1 cellular context compared by ENCODE assay signal in the genomic region with DNA sequence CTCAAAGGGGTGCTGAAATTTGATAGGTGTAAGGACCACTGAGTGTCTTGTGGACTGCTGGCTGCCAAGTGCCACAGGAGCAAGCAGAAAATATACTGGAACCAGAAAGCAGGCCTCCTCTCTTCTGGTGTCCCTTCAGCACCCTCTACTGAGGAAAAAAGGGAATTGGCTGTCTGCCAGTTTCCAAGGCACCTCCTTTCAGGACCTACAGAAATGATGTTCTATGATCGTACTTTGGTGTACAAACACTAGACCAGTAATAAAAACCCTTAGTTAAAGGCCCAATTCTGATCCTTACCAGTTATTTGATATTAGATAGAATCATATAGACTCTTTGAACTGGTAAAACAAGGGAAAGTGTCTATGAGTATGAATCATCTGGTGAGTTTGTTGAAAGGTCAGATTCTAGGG.
TF ChIP-seq lines count a peak whose summit lies in the region.

No MANE protein-coding gene starts in this region.

TF ChIP-seq in HEK293, 187 proteins besides CTCF, POLR2A, EP300 and RAD21 (continued from another document):
- TF ChIP-seq ZNF114 (tag by site-specific recombination; IDR thresholded peaks at IDR 0.05), result no peak
- TF ChIP-seq ZNF23 (tag by site-specific recombination; IDR thresholded peaks at IDR 0.05; ENCODE audit: borderline replicate concordance), result no peak
- peak; percentile 94 for TF ChIP-seq ZNF561 (tag by site-specific recombination; IDR thresholded peaks at IDR 0.05; ENCODE audit: borderline replicate concordance)
- TF ChIP-seq, protein P1, sequence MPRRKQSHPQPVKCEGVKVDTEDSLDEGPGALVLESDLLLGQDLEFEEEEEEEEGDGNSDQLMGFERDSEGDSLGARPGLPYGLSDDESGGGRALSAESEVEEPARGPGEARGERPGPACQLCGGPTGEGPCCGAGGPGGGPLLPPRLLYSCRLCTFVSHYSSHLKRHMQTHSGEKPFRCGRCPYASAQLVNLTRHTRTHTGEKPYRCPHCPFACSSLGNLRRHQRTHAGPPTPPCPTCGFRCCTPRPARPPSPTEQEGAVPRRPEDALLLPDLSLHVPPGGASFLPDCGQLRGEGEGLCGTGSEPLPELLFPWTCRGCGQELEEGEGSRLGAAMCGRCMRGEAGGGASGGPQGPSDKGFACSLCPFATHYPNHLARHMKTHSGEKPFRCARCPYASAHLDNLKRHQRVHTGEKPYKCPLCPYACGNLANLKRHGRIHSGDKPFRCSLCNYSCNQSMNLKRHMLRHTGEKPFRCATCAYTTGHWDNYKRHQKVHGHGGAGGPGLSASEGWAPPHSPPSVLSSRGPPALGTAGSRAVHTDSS (tag by site-specific recombination; IDR thresholded peaks at IDR 0.05), result no peak
- TF ChIP-seq ZSCAN30 (tag by site-specific recombination; IDR thresholded peaks at IDR 0.05), result no peak
- TF ChIP-seq ZNF112 (tag by site-specific recombination; IDR thresholded peaks at IDR 0.05), result no peak
- TF ChIP-seq GFI1B (tag by site-specific recombination; IDR thresholded peaks at IDR 0.05), result no peak
- no peak for TF ChIP-seq ZNF292 (tag by site-specific recombination; IDR thresholded peaks at IDR 0.05; ENCODE audit: borderline replicate concordance, low read depth)
- TF ChIP-seq, protein P2, sequence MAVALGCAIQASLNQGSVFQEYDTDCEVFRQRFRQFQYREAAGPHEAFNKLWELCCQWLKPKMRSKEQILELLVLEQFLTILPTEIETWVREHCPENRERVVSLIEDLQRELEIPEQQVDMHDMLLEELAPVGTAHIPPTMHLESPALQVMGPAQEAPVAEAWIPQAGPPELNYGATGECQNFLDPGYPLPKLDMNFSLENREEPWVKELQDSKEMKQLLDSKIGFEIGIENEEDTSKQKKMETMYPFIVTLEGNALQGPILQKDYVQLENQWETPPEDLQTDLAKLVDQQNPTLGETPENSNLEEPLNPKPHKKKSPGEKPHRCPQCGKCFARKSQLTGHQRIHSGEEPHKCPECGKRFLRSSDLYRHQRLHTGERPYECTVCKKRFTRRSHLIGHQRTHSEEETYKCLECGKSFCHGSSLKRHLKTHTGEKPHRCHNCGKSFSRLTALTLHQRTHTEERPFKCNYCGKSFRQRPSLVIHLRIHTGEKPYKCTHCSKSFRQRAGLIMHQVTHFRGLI (tag by site-specific recombination; IDR thresholded peaks at IDR 0.05), result no peak
- TF ChIP-seq ZNF610 (tag by site-specific recombination; IDR thresholded peaks at IDR 0.05; ENCODE audit: borderline replicate concordance), result no peak
- TF ChIP-seq ZNF777 (tag by site-specific recombination; IDR thresholded peaks at IDR 0.05; ENCODE audit: borderline replicate concordance), result no peak
- TF ChIP-seq MZF1 (tag by site-specific recombination; IDR thresholded peaks at IDR 0.05; ENCODE audit: borderline replicate concordance), result no peak; the same call in 1 of the 2 replicates
- TF ChIP-seq ZNF341 (tag by site-specific recombination; IDR thresholded peaks at IDR 0.05; ENCODE audit: low read depth), result no peak
- TF ChIP-seq ZNF660 (tag by site-specific recombination; IDR thresholded peaks at IDR 0.05), result peak; percentile 98
- TF ChIP-seq ZNF76 (tag by site-specific recombination; IDR thresholded peaks at IDR 0.05; ENCODE audit: borderline replicate concordance, low read depth), result no peak
- TF ChIP-seq OSR2 (tag by site-specific recombination; IDR thresholded peaks at IDR 0.05), result no peak
- TF ChIP-seq, protein P3, sequence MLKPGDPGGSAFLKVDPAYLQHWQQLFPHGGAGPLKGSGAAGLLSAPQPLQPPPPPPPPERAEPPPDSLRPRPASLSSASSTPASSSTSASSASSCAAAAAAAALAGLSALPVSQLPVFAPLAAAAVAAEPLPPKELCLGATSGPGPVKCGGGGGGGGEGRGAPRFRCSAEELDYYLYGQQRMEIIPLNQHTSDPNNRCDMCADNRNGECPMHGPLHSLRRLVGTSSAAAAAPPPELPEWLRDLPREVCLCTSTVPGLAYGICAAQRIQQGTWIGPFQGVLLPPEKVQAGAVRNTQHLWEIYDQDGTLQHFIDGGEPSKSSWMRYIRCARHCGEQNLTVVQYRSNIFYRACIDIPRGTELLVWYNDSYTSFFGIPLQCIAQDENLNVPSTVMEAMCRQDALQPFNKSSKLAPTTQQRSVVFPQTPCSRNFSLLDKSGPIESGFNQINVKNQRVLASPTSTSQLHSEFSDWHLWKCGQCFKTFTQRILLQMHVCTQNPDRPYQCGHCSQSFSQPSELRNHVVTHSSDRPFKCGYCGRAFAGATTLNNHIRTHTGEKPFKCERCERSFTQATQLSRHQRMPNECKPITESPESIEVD (tag by site-specific recombination; IDR thresholded peaks at IDR 0.05), result peak; percentile 46; the same call in 1 of the 2 replicates
- TF ChIP-seq, protein P4, sequence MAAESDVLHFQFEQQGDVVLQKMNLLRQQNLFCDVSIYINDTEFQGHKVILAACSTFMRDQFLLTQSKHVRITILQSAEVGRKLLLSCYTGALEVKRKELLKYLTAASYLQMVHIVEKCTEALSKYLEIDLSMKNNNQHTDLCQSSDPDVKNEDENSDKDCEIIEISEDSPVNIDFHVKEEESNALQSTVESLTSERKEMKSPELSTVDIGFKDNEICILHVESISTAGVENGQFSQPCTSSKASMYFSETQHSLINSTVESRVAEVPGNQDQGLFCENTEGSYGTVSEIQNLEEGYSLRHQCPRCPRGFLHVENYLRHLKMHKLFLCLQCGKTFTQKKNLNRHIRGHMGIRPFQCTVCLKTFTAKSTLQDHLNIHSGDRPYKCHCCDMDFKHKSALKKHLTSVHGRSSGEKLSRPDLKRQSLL (tag by site-specific recombination; IDR thresholded peaks at IDR 0.05), result no peak
- no peak for TF ChIP-seq HOXD13 (CRISPR knock-in tag; IDR thresholded peaks at IDR 0.05; ENCODE audit: borderline replicate concordance)
- peak; percentile 15; the same call in 1 of the 2 replicates for TF ChIP-seq ZNF394 (tag by site-specific recombination; IDR thresholded peaks at IDR 0.05; ENCODE audit: borderline replicate concordance)
- TF ChIP-seq ZNF302 (tag by site-specific recombination; IDR thresholded peaks at IDR 0.05; ENCODE audit: low read depth), result no peak
- TF ChIP-seq ZNF555 (tag by site-specific recombination; conservative IDR thresholded peaks at IDR 0.05), result no peak
- TF ChIP-seq ZNF664 (tag by site-specific recombination; IDR thresholded peaks at IDR 0.05), result 0 out of 2 replicates have a peak, but pooled peaks have one; percentile 8
- no peak for TF ChIP-seq ZNF501 (tag by site-specific recombination; IDR thresholded peaks at IDR 0.05)
- no peak for TF ChIP-seq ZNF514 (tag by site-specific recombination; IDR thresholded peaks at IDR 0.05)
- TF ChIP-seq ZNF248 (tag by site-specific recombination; IDR thresholded peaks at IDR 0.05), result no peak
- no peak for TF ChIP-seq ZNF146 (tag by site-specific recombination; IDR thresholded peaks at IDR 0.05)
- no peak for TF ChIP-seq ZNF600 (tag by site-specific recombination; IDR thresholded peaks at IDR 0.05)
- no peak for TF ChIP-seq GLIS2 (tag by site-specific recombination; IDR thresholded peaks at IDR 0.05)
- TF ChIP-seq, protein P5, sequence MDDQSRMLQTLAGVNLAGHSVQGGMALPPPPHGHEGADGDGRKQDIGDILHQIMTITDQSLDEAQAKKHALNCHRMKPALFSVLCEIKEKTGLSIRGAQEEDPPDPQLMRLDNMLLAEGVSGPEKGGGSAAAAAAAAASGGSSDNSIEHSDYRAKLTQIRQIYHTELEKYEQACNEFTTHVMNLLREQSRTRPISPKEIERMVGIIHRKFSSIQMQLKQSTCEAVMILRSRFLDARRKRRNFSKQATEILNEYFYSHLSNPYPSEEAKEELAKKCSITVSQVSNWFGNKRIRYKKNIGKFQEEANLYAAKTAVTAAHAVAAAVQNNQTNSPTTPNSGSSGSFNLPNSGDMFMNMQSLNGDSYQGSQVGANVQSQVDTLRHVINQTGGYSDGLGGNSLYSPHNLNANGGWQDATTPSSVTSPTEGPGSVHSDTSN (CRISPR knock-in tag; IDR thresholded peaks at IDR 0.05), result no peak
- TF ChIP-seq ZNF830 (tag by site-specific recombination; IDR thresholded peaks at IDR 0.05; ENCODE audit: low read depth), result 0 out of 2 replicates have a peak, but pooled peaks have one; percentile 13
- peak; percentile 78; the same call in 1 of the 2 replicates for TF ChIP-seq ZNF184 (tag by site-specific recombination; IDR thresholded peaks at IDR 0.05)
- TF ChIP-seq ZNF473 (tag by site-specific recombination; IDR thresholded peaks at IDR 0.05), result no peak
- TF ChIP-seq ZNF404 (tag by site-specific recombination; IDR thresholded peaks at IDR 0.05), result no peak
- TF ChIP-seq, protein P6, sequence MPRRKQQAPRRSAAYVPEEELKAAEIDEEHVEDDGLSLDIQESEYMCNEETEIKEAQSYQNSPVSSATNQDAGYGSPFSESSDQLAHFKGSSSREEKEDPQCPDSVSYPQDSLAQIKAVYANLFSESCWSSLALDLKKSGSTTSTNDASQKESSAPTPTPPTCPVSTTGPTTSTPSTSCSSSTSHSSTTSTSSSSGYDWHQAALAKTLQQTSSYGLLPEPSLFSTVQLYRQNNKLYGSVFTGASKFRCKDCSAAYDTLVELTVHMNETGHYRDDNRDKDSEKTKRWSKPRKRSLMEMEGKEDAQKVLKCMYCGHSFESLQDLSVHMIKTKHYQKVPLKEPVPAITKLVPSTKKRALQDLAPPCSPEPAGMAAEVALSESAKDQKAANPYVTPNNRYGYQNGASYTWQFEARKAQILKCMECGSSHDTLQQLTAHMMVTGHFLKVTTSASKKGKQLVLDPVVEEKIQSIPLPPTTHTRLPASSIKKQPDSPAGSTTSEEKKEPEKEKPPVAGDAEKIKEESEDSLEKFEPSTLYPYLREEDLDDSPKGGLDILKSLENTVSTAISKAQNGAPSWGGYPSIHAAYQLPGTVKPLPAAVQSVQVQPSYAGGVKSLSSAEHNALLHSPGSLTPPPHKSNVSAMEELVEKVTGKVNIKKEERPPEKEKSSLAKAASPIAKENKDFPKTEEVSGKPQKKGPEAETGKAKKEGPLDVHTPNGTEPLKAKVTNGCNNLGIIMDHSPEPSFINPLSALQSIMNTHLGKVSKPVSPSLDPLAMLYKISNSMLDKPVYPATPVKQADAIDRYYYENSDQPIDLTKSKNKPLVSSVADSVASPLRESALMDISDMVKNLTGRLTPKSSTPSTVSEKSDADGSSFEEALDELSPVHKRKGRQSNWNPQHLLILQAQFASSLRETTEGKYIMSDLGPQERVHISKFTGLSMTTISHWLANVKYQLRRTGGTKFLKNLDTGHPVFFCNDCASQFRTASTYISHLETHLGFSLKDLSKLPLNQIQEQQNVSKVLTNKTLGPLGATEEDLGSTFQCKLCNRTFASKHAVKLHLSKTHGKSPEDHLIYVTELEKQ (tag by site-specific recombination; IDR thresholded peaks at IDR 0.05; ENCODE audit: borderline replicate concordance), result no peak
- TF ChIP-seq ZNF560 (tag by site-specific recombination; IDR thresholded peaks at IDR 0.05; ENCODE audit: borderline replicate concordance), result no peak
- peak; percentile 78 for TF ChIP-seq FEZF1 (tag by site-specific recombination; IDR thresholded peaks at IDR 0.05)
- peak; percentile 76; the same call in 1 of the 2 replicates for TF ChIP-seq ZNF626 (tag by site-specific recombination; IDR thresholded peaks at IDR 0.05)
- TF ChIP-seq SP7 (tag by site-specific recombination; IDR thresholded peaks at IDR 0.05), result peak; percentile 31; the same call in 1 of the 2 replicates
- peak; percentile 64; the same call in 1 of the 2 replicates for TF ChIP-seq ZNF366 (tag by site-specific recombination; conservative IDR thresholded peaks at IDR 0.05)
- TF ChIP-seq ZNF37A (tag by site-specific recombination; IDR thresholded peaks at IDR 0.05), result 0 out of 2 replicates have a peak, but pooled peaks have one; percentile 42
- TF ChIP-seq, protein P7, sequence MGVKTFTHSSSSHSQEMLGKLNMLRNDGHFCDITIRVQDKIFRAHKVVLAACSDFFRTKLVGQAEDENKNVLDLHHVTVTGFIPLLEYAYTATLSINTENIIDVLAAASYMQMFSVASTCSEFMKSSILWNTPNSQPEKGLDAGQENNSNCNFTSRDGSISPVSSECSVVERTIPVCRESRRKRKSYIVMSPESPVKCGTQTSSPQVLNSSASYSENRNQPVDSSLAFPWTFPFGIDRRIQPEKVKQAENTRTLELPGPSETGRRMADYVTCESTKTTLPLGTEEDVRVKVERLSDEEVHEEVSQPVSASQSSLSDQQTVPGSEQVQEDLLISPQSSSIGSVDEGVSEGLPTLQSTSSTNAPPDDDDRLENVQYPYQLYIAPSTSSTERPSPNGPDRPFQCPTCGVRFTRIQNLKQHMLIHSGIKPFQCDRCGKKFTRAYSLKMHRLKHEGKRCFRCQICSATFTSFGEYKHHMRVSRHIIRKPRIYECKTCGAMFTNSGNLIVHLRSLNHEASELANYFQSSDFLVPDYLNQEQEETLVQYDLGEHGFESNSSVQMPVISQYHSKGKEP (tag by site-specific recombination; IDR thresholded peaks at IDR 0.05), result peak; percentile 60; the same call in 1 of the 2 replicates
- no peak for TF ChIP-seq ZBTB20 (tag by site-specific recombination; IDR thresholded peaks at IDR 0.05)
- no peak for TF ChIP-seq ZNF544 (tag by site-specific recombination; IDR thresholded peaks at IDR 0.05)
- TF ChIP-seq ZNF658 (tag by site-specific recombination; IDR thresholded peaks at IDR 0.05), result no peak
- TF ChIP-seq, protein P8, sequence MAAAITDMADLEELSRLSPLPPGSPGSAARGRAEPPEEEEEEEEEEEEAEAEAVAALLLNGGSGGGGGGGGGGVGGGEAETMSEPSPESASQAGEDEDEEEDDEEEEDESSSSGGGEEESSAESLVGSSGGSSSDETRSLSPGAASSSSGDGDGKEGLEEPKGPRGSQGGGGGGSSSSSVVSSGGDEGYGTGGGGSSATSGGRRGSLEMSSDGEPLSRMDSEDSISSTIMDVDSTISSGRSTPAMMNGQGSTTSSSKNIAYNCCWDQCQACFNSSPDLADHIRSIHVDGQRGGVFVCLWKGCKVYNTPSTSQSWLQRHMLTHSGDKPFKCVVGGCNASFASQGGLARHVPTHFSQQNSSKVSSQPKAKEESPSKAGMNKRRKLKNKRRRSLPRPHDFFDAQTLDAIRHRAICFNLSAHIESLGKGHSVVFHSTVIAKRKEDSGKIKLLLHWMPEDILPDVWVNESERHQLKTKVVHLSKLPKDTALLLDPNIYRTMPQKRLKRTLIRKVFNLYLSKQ (tag by site-specific recombination; IDR thresholded peaks at IDR 0.05; ENCODE audit: borderline replicate concordance), result no peak
- TF ChIP-seq, protein P9, sequence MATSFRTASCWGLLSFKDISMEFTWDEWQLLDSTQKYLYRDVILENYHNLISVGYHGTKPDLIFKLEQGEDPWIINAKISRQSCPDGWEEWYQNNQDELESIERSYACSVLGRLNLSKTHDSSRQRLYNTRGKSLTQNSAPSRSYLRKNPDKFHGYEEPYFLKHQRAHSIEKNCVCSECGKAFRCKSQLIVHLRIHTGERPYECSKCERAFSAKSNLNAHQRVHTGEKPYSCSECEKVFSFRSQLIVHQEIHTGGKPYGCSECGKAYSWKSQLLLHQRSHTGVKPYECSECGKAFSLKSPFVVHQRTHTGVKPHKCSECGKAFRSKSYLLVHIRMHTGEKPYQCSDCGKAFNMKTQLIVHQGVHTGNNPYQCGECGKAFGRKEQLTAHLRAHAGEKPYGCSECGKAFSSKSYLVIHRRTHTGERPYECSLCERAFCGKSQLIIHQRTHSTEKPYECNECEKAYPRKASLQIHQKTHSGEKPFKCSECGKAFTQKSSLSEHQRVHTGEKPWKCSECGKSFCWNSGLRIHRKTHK (tag by site-specific recombination; IDR thresholded peaks at IDR 0.05), result no peak
